Comparison of ENCODE assay signal across 1 cellular context in genomic region chr2:234945339-234945895, GRCh38.
TF ChIP-seq lines count a peak whose summit lies in the region.

No MANE protein-coding gene starts in this region.

TF ChIP-seq in IMR-90, 13 proteins besides CTCF, POLR2A, EP300 and RAD21:
- TF ChIP-seq CEBPB (IDR thresholded peaks at IDR 0.05; ENCODE audit: low read depth, low read length), result no peak
- no peak for TF ChIP-seq MAFK (IDR thresholded peaks at IDR 0.05; ENCODE audit: low read depth, low read length)
- no peak for TF ChIP-seq ELK1 (IDR thresholded peaks at IDR 0.05; ENCODE audit: borderline replicate concordance, low read depth, low read length)
- no peak for TF ChIP-seq RFX5 (IDR thresholded peaks at IDR 0.05; ENCODE audit: low read depth, low read length)
- no peak for TF ChIP-seq CHD1 (IDR thresholded peaks at IDR 0.05; ENCODE audit: low read depth, low read length)
- TF ChIP-seq MXI1 (IDR thresholded peaks at IDR 0.05; ENCODE audit: borderline replicate concordance, low read depth, low read length), result no peak
- no peak for TF ChIP-seq FOS (IDR thresholded peaks at IDR 0.05; ENCODE audit: low read depth, low read length)
- no peak for TF ChIP-seq MAZ (IDR thresholded peaks at IDR 0.05; ENCODE audit: borderline replicate concordance, low read depth, low read length)
